Comparison of ENCODE assay signal across 1 cellular context in the genomic region with DNA sequence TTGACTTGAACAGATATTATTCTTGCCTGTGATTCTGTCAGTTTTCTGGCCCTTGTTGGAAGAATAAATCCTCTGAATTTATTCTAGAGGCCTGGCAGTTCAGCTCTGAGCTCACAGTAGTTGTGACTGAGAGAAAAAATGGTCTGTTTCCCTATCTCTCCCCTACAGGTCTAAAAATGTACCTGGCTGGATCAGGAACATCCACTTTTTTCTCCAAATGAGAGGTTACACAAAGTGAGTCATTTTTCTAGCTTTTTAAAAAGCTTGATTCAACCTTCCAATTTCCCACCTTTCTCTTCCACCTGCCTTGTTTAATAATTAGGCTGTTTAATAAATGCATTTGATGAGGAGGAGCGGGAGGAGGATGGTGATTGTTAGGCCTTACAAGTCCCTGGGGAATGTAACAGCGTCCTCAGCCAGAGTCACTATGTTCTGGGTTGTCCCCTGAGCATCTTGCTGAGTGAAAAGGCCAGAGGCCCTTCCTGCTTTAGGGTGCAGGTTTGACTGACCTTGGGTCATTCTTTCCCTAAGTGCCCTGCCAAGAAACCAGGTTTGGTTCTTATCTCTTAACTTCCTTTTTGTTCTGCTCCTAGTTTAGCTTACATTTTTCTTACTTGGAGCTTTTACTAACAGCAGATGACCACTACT.
TF ChIP-seq lines count a peak whose summit lies in the region.

No MANE protein-coding gene starts in this region.

TF ChIP-seq in HCT116, 20 proteins besides CTCF, POLR2A, EP300 and RAD21:
- TF ChIP-seq ZNF274 (IDR thresholded peaks at IDR 0.05; ENCODE audit: low read depth, low read length) (no peak), SIN3A (IDR thresholded peaks at IDR 0.05; ENCODE audit: low read depth) (no peak), CEBPB (IDR thresholded peaks at IDR 0.05; ENCODE audit: low read depth) (no peak), ELF1 (IDR thresholded peaks at IDR 0.05; ENCODE audit: borderline replicate concordance, low read depth) (no peak), CBX3 (IDR thresholded peaks at IDR 0.05; ENCODE audit: low read depth) (no peak), EGR1 (IDR thresholded peaks at IDR 0.05; ENCODE audit: low read depth) (no peak), YY1 (IDR thresholded peaks at IDR 0.05; ENCODE audit: extremely low read depth, insufficient replicate concordance, low read depth, low read length) (no peak), EZH2 (IDR thresholded peaks at IDR 0.05) (no peak), ZFX (IDR thresholded peaks at IDR 0.05) (no peak; the same call in 1 of the 2 replicates), SP1 (IDR thresholded peaks at IDR 0.05; ENCODE audit: low read depth) (no peak), EZH2phosphoT487 (IDR thresholded peaks at IDR 0.05; ENCODE audit: borderline replicate concordance) (no peak), JUND (IDR thresholded peaks at IDR 0.05) (no peak), TCF7L2 (IDR thresholded peaks at IDR 0.05; ENCODE audit: borderline replicate concordance, extremely low read depth, insufficient read depth, insufficient read length) (no peak), FOSL1 (IDR thresholded peaks at IDR 0.05; ENCODE audit: low read depth) (no peak)
- TF ChIP-seq, protein P1, sequence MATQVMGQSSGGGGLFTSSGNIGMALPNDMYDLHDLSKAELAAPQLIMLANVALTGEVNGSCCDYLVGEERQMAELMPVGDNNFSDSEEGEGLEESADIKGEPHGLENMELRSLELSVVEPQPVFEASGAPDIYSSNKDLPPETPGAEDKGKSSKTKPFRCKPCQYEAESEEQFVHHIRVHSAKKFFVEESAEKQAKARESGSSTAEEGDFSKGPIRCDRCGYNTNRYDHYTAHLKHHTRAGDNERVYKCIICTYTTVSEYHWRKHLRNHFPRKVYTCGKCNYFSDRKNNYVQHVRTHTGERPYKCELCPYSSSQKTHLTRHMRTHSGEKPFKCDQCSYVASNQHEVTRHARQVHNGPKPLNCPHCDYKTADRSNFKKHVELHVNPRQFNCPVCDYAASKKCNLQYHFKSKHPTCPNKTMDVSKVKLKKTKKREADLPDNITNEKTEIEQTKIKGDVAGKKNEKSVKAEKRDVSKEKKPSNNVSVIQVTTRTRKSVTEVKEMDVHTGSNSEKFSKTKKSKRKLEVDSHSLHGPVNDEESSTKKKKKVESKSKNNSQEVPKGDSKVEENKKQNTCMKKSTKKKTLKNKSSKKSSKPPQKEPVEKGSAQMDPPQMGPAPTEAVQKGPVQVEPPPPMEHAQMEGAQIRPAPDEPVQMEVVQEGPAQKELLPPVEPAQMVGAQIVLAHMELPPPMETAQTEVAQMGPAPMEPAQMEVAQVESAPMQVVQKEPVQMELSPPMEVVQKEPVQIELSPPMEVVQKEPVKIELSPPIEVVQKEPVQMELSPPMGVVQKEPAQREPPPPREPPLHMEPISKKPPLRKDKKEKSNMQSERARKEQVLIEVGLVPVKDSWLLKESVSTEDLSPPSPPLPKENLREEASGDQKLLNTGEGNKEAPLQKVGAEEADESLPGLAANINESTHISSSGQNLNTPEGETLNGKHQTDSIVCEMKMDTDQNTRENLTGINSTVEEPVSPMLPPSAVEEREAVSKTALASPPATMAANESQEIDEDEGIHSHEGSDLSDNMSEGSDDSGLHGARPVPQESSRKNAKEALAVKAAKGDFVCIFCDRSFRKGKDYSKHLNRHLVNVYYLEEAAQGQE (IDR thresholded peaks at IDR 0.05; ENCODE audit: low read depth), result no peak
- TF ChIP-seq, protein P2, sequence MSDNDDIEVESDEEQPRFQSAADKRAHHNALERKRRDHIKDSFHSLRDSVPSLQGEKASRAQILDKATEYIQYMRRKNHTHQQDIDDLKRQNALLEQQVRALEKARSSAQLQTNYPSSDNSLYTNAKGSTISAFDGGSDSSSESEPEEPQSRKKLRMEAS (IDR thresholded peaks at IDR 0.05), result no peak
- TF ChIP-seq, protein P3, sequence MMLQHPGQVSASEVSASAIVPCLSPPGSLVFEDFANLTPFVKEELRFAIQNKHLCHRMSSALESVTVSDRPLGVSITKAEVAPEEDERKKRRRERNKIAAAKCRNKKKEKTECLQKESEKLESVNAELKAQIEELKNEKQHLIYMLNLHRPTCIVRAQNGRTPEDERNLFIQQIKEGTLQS (IDR thresholded peaks at IDR 0.05), result no peak
- TF ChIP-seq, protein P4, sequence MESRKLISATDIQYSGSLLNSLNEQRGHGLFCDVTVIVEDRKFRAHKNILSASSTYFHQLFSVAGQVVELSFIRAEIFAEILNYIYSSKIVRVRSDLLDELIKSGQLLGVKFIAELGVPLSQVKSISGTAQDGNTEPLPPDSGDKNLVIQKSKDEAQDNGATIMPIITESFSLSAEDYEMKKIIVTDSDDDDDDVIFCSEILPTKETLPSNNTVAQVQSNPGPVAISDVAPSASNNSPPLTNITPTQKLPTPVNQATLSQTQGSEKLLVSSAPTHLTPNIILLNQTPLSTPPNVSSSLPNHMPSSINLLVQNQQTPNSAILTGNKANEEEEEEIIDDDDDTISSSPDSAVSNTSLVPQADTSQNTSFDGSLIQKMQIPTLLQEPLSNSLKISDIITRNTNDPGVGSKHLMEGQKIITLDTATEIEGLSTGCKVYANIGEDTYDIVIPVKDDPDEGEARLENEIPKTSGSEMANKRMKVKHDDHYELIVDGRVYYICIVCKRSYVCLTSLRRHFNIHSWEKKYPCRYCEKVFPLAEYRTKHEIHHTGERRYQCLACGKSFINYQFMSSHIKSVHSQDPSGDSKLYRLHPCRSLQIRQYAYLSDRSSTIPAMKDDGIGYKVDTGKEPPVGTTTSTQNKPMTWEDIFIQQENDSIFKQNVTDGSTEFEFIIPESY (IDR thresholded peaks at IDR 0.05; ENCODE audit: extremely low read depth, insufficient replicate concordance, low read length), result no peak
